ENCODE assay signal across 2 cellular contexts in genomic region chr12:132543298-132544172, GRCh38.
A peak's percentile ranks its signal among the peaks of the same experiment; 100 is the strongest.
TF ChIP-seq lines count a peak whose summit lies in the region.

No MANE protein-coding gene starts in this region.

TF ChIP-seq in HepG2, 621 proteins besides CTCF, POLR2A, EP300 and RAD21:
- TF ChIP-seq ZEB1 (IDR thresholded peaks at IDR 0.05; ENCODE audit: insufficient replicate concordance, low read depth) (no peak), AGO2 (optimal IDR thresholded peaks at IDR 0.05; ENCODE audit: low read depth, low read length) (peak; percentile 48)

TF ChIP-seq in GM23338, 12 proteins besides CTCF, POLR2A, EP300 and RAD21:
- TF ChIP-seq JUNB (IDR thresholded peaks at IDR 0.05; ENCODE audit: unreplicated experiment) (no peak), POLR2AphosphoS5 (IDR thresholded peaks at IDR 0.05; ENCODE audit: low read depth) (no peak), REST (IDR thresholded peaks at IDR 0.05; ENCODE audit: unreplicated experiment) (no peak), STAT1 (IDR thresholded peaks at IDR 0.05; ENCODE audit: unreplicated experiment) (no peak), EZH2phosphoT487 (IDR thresholded peaks at IDR 0.05; ENCODE audit: unreplicated experiment) (no peak), CREB1 (CRISPR knock-in tag; IDR thresholded peaks at IDR 0.05; ENCODE audit: low read depth) (no peak), EZH2 (IDR thresholded peaks at IDR 0.05; ENCODE audit: low read depth, unreplicated experiment) (no peak), ZNF114 (CRISPR knock-in tag; IDR thresholded peaks at IDR 0.05) (no peak), ZNF331 (CRISPR knock-in tag; IDR thresholded peaks at IDR 0.05; ENCODE audit: low read depth) (no peak), NANOG (IDR thresholded peaks at IDR 0.05; ENCODE audit: borderline replicate concordance) (no peak)
- TF ChIP-seq, protein P1, sequence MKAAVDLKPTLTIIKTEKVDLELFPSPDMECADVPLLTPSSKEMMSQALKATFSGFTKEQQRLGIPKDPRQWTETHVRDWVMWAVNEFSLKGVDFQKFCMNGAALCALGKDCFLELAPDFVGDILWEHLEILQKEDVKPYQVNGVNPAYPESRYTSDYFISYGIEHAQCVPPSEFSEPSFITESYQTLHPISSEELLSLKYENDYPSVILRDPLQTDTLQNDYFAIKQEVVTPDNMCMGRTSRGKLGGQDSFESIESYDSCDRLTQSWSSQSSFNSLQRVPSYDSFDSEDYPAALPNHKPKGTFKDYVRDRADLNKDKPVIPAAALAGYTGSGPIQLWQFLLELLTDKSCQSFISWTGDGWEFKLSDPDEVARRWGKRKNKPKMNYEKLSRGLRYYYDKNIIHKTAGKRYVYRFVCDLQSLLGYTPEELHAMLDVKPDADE (IDR thresholded peaks at IDR 0.05): no peak
- TF ChIP-seq, protein P2, sequence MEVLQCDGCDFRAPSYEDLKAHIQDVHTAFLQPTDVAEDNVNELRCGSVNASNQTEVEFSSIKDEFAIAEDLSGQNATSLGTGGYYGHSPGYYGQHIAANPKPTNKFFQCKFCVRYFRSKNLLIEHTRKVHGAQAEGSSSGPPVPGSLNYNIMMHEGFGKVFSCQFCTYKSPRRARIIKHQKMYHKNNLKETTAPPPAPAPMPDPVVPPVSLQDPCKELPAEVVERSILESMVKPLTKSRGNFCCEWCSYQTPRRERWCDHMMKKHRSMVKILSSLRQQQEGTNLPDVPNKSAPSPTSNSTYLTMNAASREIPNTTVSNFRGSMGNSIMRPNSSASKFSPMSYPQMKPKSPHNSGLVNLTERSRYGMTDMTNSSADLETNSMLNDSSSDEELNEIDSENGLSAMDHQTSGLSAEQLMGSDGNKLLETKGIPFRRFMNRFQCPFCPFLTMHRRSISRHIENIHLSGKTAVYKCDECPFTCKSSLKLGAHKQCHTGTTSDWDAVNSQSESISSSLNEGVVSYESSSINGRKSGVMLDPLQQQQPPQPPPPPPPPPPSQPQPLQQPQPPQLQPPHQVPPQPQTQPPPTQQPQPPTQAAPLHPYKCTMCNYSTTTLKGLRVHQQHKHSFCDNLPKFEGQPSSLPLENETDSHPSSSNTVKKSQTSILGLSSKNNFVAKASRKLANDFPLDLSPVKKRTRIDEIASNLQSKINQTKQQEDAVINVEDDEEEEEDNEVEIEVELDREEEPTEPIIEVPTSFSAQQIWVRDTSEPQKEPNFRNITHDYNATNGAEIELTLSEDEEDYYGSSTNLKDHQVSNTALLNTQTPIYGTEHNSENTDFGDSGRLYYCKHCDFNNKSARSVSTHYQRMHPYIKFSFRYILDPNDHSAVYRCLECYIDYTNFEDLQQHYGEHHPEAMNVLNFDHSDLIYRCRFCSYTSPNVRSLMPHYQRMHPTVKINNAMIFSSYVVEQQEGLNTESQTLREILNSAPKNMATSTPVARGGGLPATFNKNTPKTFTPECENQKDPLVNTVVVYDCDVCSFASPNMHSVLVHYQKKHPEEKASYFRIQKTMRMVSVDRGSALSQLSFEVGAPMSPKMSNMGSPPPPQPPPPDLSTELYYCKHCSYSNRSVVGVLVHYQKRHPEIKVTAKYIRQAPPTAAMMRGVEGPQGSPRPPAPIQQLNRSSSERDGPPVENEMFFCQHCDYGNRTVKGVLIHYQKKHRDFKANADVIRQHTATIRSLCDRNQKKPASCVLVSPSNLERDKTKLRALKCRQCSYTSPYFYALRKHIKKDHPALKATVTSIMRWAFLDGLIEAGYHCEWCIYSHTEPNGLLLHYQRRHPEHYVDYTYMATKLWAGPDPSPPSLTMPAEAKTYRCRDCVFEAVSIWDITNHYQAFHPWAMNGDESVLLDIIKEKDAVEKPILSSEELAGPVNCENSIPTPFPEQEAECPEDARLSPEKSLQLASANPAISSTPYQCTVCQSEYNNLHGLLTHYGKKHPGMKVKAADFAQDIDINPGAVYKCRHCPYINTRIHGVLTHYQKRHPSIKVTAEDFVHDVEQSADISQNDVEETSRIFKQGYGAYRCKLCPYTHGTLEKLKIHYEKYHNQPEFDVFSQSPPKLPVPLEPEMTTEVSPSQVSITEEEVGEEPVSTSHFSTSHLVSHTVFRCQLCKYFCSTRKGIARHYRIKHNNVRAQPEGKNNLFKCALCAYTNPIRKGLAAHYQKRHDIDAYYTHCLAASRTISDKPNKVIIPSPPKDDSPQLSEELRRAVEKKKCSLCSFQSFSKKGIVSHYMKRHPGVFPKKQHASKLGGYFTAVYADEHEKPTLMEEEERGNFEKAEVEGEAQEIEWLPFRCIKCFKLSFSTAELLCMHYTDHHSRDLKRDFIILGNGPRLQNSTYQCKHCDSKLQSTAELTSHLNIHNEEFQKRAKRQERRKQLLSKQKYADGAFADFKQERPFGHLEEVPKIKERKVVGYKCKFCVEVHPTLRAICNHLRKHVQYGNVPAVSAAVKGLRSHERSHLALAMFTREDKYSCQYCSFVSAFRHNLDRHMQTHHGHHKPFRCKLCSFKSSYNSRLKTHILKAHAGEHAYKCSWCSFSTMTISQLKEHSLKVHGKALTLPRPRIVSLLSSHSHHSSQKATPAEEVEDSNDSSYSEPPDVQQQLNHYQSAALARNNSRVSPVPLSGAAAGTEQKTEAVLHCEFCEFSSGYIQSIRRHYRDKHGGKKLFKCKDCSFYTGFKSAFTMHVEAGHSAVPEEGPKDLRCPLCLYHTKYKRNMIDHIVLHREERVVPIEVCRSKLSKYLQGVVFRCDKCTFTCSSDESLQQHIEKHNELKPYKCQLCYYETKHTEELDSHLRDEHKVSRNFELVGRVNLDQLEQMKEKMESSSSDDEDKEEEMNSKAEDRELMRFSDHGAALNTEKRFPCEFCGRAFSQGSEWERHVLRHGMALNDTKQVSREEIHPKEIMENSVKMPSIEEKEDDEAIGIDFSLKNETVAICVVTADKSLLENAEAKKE (CRISPR knock-in tag; IDR thresholded peaks at IDR 0.05): no peak
TF ChIP-seq in GM23338: peak in this region for 0.
